In the genomic region with DNA sequence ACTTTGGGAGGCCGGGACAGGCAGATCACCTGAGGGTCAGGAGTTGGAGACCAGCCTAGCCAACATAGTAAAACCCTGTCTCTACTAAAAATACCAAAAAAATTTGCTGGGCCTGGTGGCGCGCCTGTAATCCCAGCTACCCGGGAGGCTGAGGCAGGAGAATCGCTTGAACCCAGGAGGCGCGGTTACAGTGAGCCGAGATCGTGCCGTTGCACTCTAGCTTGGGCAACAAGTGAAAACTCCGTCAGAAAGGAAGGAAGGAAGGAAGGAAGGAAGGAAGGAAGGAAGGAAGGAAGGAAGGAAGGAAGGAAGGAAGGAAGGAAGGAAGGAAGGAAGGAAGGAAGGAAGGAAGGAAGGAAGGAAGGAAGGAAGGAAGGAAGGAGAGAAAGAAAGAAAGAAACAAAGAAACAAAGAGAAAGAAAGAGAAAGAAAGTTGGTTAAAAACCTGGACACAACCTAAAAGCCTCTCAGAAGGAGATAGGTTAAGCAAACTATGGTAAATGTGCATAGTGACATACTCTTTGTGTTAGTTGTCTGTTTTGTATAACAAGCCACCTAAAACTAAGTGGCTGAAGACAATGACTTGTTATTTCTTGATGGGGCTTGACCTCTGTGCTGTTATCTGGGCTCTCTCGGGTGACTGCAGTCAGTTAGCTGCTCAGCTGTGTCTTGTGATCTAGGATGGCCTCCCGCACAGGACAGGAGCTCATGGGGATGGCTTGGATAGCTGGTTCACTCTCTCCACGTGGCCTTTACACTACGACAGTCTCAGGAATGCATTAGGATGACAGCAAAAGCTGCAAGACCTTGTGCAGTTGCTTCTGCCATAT, we compare ENCODE assay signal across 3 cellular contexts.
A peak's percentile ranks its signal among the peaks of the same experiment; 100 is the strongest.
TF ChIP-seq lines count a peak whose summit lies in the region.

No MANE protein-coding gene starts in this region.

TF ChIP-seq in A549, 52 proteins besides CTCF, POLR2A, EP300 and RAD21:
- TF ChIP-seq BHLHE40 (IDR thresholded peaks at IDR 0.05; ENCODE audit: low read depth, low read length) (no peak), ZC3H11A (IDR thresholded peaks at IDR 0.05) (no peak), MYC (IDR thresholded peaks at IDR 0.05; ENCODE audit: borderline replicate concordance, low read length) (no peak), NR3C1 (IDR thresholded peaks at IDR 0.05) (no peak), CBX2 (IDR thresholded peaks at IDR 0.05; ENCODE audit: borderline replicate concordance, low read depth) (no peak)
- TF ChIP-seq, protein P1, sequence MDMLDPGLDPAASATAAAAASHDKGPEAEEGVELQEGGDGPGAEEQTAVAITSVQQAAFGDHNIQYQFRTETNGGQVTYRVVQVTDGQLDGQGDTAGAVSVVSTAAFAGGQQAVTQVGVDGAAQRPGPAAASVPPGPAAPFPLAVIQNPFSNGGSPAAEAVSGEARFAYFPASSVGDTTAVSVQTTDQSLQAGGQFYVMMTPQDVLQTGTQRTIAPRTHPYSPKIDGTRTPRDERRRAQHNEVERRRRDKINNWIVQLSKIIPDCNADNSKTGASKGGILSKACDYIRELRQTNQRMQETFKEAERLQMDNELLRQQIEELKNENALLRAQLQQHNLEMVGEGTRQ (IDR thresholded peaks at IDR 0.05) = no peak
- TF ChIP-seq, protein P2, sequence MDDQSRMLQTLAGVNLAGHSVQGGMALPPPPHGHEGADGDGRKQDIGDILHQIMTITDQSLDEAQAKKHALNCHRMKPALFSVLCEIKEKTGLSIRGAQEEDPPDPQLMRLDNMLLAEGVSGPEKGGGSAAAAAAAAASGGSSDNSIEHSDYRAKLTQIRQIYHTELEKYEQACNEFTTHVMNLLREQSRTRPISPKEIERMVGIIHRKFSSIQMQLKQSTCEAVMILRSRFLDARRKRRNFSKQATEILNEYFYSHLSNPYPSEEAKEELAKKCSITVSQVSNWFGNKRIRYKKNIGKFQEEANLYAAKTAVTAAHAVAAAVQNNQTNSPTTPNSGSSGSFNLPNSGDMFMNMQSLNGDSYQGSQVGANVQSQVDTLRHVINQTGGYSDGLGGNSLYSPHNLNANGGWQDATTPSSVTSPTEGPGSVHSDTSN (IDR thresholded peaks at IDR 0.05) = no peak

TF ChIP-seq in HEK293, 187 proteins besides CTCF, POLR2A, EP300 and RAD21:
- no peak for TF ChIP-seq IKZF3 (tag by site-specific recombination; IDR thresholded peaks at IDR 0.05)
- TF ChIP-seq SCRT1 (tag by site-specific recombination; IDR thresholded peaks at IDR 0.05; ENCODE audit: borderline replicate concordance) = 0 out of 2 replicates have a peak, but pooled peaks have one; percentile 12
- TF ChIP-seq ZNF571 (tag by site-specific recombination; IDR thresholded peaks at IDR 0.05) = no peak
- TF ChIP-seq KLF16 (tag by site-specific recombination; IDR thresholded peaks at IDR 0.05) = no peak
- no peak for TF ChIP-seq ZNF843 (tag by site-specific recombination; IDR thresholded peaks at IDR 0.05)
- peak; percentile 84 for TF ChIP-seq ZNF366 (tag by site-specific recombination; conservative IDR thresholded peaks at IDR 0.05)
- TF ChIP-seq SCRT2 (tag by site-specific recombination; IDR thresholded peaks at IDR 0.05) = 0 out of 2 replicates have a peak, but pooled peaks have one; percentile 23
- TF ChIP-seq, protein P3, sequence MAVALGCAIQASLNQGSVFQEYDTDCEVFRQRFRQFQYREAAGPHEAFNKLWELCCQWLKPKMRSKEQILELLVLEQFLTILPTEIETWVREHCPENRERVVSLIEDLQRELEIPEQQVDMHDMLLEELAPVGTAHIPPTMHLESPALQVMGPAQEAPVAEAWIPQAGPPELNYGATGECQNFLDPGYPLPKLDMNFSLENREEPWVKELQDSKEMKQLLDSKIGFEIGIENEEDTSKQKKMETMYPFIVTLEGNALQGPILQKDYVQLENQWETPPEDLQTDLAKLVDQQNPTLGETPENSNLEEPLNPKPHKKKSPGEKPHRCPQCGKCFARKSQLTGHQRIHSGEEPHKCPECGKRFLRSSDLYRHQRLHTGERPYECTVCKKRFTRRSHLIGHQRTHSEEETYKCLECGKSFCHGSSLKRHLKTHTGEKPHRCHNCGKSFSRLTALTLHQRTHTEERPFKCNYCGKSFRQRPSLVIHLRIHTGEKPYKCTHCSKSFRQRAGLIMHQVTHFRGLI (tag by site-specific recombination; IDR thresholded peaks at IDR 0.05) = no peak

TF ChIP-seq in H1, 55 proteins besides CTCF, POLR2A, EP300 and RAD21:
- TF ChIP-seq KDM1A (IDR thresholded peaks at IDR 0.05; ENCODE audit: borderline replicate concordance, low read length) (no peak), CREB1 (IDR thresholded peaks at IDR 0.05) (no peak), NRF1 (IDR thresholded peaks at IDR 0.05; ENCODE audit: low read depth, low read length) (no peak), TAF1 (IDR thresholded peaks at IDR 0.05; ENCODE audit: low read depth, low read length) (no peak), CBX5 (IDR thresholded peaks at IDR 0.05; ENCODE audit: low read depth, low read length) (no peak), EGR1 (IDR thresholded peaks at IDR 0.05; ENCODE audit: borderline replicate concordance, low read depth, low read length) (no peak), JUN (IDR thresholded peaks at IDR 0.05; ENCODE audit: low read depth, low read length) (no peak), POU5F1 (IDR thresholded peaks at IDR 0.05; ENCODE audit: low read depth, low read length) (no peak), CBX8 (IDR thresholded peaks at IDR 0.05; ENCODE audit: borderline replicate concordance, low read depth, low read length) (no peak), TCF12 (IDR thresholded peaks at IDR 0.05; ENCODE audit: low read depth, low read length) (no peak), YY1 (IDR thresholded peaks at IDR 0.05; ENCODE audit: low read depth, low read length) (no peak), GABPA (IDR thresholded peaks at IDR 0.05; ENCODE audit: borderline replicate concordance, insufficient read depth, low read length) (no peak), SIRT6 (IDR thresholded peaks at IDR 0.05; ENCODE audit: low read length) (no peak), BACH1 (IDR thresholded peaks at IDR 0.05; ENCODE audit: low read length) (no peak), KDM4A (IDR thresholded peaks at IDR 0.05; ENCODE audit: low read depth, low read length, severe bottlenecking) (no peak)
- TF ChIP-seq, protein P4, sequence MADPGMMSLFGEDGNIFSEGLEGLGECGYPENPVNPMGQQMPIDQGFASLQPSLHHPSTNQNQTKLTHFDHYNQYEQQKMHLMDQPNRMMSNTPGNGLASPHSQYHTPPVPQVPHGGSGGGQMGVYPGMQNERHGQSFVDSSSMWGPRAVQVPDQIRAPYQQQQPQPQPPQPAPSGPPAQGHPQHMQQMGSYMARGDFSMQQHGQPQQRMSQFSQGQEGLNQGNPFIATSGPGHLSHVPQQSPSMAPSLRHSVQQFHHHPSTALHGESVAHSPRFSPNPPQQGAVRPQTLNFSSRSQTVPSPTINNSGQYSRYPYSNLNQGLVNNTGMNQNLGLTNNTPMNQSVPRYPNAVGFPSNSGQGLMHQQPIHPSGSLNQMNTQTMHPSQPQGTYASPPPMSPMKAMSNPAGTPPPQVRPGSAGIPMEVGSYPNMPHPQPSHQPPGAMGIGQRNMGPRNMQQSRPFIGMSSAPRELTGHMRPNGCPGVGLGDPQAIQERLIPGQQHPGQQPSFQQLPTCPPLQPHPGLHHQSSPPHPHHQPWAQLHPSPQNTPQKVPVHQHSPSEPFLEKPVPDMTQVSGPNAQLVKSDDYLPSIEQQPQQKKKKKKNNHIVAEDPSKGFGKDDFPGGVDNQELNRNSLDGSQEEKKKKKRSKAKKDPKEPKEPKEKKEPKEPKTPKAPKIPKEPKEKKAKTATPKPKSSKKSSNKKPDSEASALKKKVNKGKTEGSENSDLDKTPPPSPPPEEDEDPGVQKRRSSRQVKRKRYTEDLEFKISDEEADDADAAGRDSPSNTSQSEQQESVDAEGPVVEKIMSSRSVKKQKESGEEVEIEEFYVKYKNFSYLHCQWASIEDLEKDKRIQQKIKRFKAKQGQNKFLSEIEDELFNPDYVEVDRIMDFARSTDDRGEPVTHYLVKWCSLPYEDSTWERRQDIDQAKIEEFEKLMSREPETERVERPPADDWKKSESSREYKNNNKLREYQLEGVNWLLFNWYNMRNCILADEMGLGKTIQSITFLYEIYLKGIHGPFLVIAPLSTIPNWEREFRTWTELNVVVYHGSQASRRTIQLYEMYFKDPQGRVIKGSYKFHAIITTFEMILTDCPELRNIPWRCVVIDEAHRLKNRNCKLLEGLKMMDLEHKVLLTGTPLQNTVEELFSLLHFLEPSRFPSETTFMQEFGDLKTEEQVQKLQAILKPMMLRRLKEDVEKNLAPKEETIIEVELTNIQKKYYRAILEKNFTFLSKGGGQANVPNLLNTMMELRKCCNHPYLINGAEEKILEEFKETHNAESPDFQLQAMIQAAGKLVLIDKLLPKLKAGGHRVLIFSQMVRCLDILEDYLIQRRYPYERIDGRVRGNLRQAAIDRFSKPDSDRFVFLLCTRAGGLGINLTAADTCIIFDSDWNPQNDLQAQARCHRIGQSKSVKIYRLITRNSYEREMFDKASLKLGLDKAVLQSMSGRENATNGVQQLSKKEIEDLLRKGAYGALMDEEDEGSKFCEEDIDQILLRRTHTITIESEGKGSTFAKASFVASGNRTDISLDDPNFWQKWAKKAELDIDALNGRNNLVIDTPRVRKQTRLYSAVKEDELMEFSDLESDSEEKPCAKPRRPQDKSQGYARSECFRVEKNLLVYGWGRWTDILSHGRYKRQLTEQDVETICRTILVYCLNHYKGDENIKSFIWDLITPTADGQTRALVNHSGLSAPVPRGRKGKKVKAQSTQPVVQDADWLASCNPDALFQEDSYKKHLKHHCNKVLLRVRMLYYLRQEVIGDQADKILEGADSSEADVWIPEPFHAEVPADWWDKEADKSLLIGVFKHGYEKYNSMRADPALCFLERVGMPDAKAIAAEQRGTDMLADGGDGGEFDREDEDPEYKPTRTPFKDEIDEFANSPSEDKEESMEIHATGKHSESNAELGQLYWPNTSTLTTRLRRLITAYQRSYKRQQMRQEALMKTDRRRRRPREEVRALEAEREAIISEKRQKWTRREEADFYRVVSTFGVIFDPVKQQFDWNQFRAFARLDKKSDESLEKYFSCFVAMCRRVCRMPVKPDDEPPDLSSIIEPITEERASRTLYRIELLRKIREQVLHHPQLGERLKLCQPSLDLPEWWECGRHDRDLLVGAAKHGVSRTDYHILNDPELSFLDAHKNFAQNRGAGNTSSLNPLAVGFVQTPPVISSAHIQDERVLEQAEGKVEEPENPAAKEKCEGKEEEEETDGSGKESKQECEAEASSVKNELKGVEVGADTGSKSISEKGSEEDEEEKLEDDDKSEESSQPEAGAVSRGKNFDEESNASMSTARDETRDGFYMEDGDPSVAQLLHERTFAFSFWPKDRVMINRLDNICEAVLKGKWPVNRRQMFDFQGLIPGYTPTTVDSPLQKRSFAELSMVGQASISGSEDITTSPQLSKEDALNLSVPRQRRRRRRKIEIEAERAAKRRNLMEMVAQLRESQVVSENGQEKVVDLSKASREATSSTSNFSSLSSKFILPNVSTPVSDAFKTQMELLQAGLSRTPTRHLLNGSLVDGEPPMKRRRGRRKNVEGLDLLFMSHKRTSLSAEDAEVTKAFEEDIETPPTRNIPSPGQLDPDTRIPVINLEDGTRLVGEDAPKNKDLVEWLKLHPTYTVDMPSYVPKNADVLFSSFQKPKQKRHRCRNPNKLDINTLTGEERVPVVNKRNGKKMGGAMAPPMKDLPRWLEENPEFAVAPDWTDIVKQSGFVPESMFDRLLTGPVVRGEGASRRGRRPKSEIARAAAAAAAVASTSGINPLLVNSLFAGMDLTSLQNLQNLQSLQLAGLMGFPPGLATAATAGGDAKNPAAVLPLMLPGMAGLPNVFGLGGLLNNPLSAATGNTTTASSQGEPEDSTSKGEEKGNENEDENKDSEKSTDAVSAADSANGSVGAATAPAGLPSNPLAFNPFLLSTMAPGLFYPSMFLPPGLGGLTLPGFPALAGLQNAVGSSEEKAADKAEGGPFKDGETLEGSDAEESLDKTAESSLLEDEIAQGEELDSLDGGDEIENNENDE (IDR thresholded peaks at IDR 0.05; ENCODE audit: insufficient replicate concordance, low read length) = no peak
- TF ChIP-seq, protein P5, sequence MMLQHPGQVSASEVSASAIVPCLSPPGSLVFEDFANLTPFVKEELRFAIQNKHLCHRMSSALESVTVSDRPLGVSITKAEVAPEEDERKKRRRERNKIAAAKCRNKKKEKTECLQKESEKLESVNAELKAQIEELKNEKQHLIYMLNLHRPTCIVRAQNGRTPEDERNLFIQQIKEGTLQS (IDR thresholded peaks at IDR 0.05; ENCODE audit: insufficient read depth, low read depth, low read length) = no peak
- TF ChIP-seq, protein P1 (IDR thresholded peaks at IDR 0.05; ENCODE audit: low read length) = no peak
